21 cellular contexts compared by ENCODE assay signal in genomic region chr11:119845756-119846155, GRCh38.
A peak's percentile ranks its signal among the peaks of the same experiment; 100 is the strongest.
DNase-seq lines count a peak whose midpoint lies in the region; ATAC-seq, FAIRE-seq and TF ChIP-seq lines count a peak whose summit lies in the region.
"Had no signal": no experiment of that assay in that cellular context is flagged by ENCODE, and none has a peak within 500 bp of the region (broad histone marks: within the 10 kb centered on the region; RNA-seq: fewer than 3 reads in every experiment).

No MANE protein-coding gene starts in this region.

- no peaks in the 10 kb centered on the region for H3K36me3 Mint-ChIP-seq in T-cell
- H3K36me3 Mint-ChIP-seq: CD8-positive, alpha-beta T cell had no signal

- H3K4me2 ChIP-seq in mammary epithelial cell (ENCODE audit: insufficient read depth, low read depth, low read length) (peak overlapping the region; percentile 65), GM23248 (ENCODE audit: unreplicated experiment) (no peak overlapping the region)
- H3K4me2 ChIP-seq: BLaER1 treated with 17β-estradiol and CSF1 and Interleukin-3, amounts not matched to agents 10 nM and 100 nM had no signal

- no peak for ATAC-seq in T-cell (replicated peaks in 1 of 4)
- ATAC-seq in body of pancreas, result no peak
- ATAC-seq: CD8-positive, alpha-beta T cell had no signal

- CTCF ChIA-PET in mammary epithelial cell (lab: Charles Lee; ENCODE audit: low non-redundant PET) (no interaction called here), T-cell (lab: Charles Lee) (no interaction called here)

- no peak overlapping the region for H3K4me3 ChIP-seq in mammary epithelial cell (replicated peaks in 1 of 3; ENCODE audit: insufficient read depth in 1 of 3, low read depth in 2 of 3, low read length in 3 of 3)
- H3K4me3 ChIP-seq in kidney (ENCODE audit: low read length in 2 of 2), result no peak overlapping the region
- no peak overlapping the region for H3K4me3 ChIP-seq in GM23248
- H3K4me3 ChIP-seq in body of pancreas, result no peak overlapping the region
- H3K4me3 ChIP-seq: BLaER1 treated with 17β-estradiol and CSF1 and Interleukin-3, amounts not matched to agents 10 nM and 100 nM; MG63 had no signal

- no peaks in the 10 kb centered on the region for H3F3A ChIP-seq in GM23248 (ENCODE audit: insufficient read depth)

- DNase-seq in NCI-H69 (lab: John Stamatoyannopoulos, UW), result peak; percentile 42
- DNase-seq in mammary epithelial cell, result peak; percentile 82
- DNase-seq in kidney, result no peak
- no peak for DNase-seq in T-cell
- no peak for DNase-seq in GM23248
- DNase-seq in putamen (ENCODE audit: low spot score), result no peak
- no peak for DNase-seq in body of pancreas
- DNase-seq: CD8-positive, alpha-beta T cell; DMS53; EL; HFFc6; IMR-90; MG63; NCI-H1092; NCI-H2081; NCI-H2171 treated with DMSO at 0.1 percent for 48 hours; NCI-H446; RPMI8226 had no signal

- intact Hi-C loops in mammary epithelial cell (cut with micrococcal nuclease), result no loop called here
- intact Hi-C loops in kidney (cut with DNase I), result no loop called here
- intact Hi-C loops in body of pancreas (cut with DNase I), result no loop called here

- H2AFZ ChIP-seq in mammary epithelial cell (ENCODE audit: low read depth, low read length), result peak overlapping the region; percentile 54
- no peak overlapping the region for H2AFZ ChIP-seq in GM23248

- H3K9me3 Mint-ChIP-seq in T-cell, result peaks cover 0 to 8% (median 0%) of the 10 kb centered on the region in 3 donors
- H3K9me3 Mint-ChIP-seq: CD8-positive, alpha-beta T cell had no signal

- peak overlapping the region; percentile 30 for H3K27ac ChIP-seq in mammary epithelial cell (ENCODE audit: insufficient read depth, low read depth, low read length)
- H3K27ac ChIP-seq in kidney (ENCODE audit: low read depth in 2 of 2, low read length in 2 of 2), result peak overlapping the region; percentile 32 to 69
- no peak overlapping the region for H3K27ac ChIP-seq in GM23248
- no peak overlapping the region for H3K27ac ChIP-seq in body of pancreas
- H3K27ac ChIP-seq: BLaER1 treated with 17β-estradiol and CSF1 and Interleukin-3, amounts not matched to agents 10 nM and 100 nM had no signal

- dilution Hi-C loops in mammary epithelial cell (cut with HindIII; ENCODE audit: low sequenced_read_pairs), result no loop called here

- no peaks in the 10 kb centered on the region for H3K79me2 ChIP-seq in mammary epithelial cell (ENCODE audit: insufficient read depth, low read length)
- no peaks in the 10 kb centered on the region for H3K79me2 ChIP-seq in GM23248 (ENCODE audit: insufficient read depth)

- H3K27me3 Mint-ChIP-seq in T-cell, result peaks cover 8 to 12% of the 10 kb centered on the region in 2 donors

- POLR2A ChIA-PET in T-cell (lab: Charles Lee), result no interaction called here

- H3K9me2 ChIP-seq in GM23248 (ENCODE audit: insufficient read depth), result no peaks in the 10 kb centered on the region

- H3K4me1 Mint-ChIP-seq in T-cell, result no peaks in the 10 kb centered on the region

- H3K27ac Mint-ChIP-seq in T-cell, result no peak overlapping the region
- H3K27ac Mint-ChIP-seq: CD8-positive, alpha-beta T cell; HFFc6 had no signal

- no TSS peak for BruUV-seq in mammary epithelial cell (replicated peaks; lab: Mats Ljungman, UMichigan)

- H3K27me3 ChIP-seq in mammary epithelial cell (ENCODE audit: insufficient read depth, low read length), result no peaks in the 10 kb centered on the region
- H3K27me3 ChIP-seq in GM23248 (replicated peaks; ENCODE audit: insufficient read depth), result peaks cover 12% of the 10 kb centered on the region
- H3K27me3 ChIP-seq in body of pancreas, result no peaks in the 10 kb centered on the region
- H3K27me3 ChIP-seq: BLaER1 treated with 17β-estradiol and CSF1 and Interleukin-3, amounts not matched to agents 10 nM and 100 nM; MG63 had no signal

- WGBS in mammary epithelial cell (ENCODE audit: low coverage, missing lambda C conversion rate), result 6% methylated on average over 3 of the region's 4 CpGs
- 36 to 56% methylated on average over 4 of the region's 4 CpGs for WGBS in GM23248 (ENCODE audit: low coverage in 1 of 2, low lambda C conversion rate in 2 of 2, missing lambda C conversion rate in 2 of 2), 2 experiments
- 91 to 94% methylated on average over 2 to 4 of the region's 4 CpGs for WGBS in body of pancreas, 2 donors

- H3K9me3 ChIP-seq in mammary epithelial cell (replicated peaks; ENCODE audit: insufficient read depth, low read length), result peaks cover 10% of the 10 kb centered on the region
- H3K9me3 ChIP-seq in kidney (ENCODE audit: control insufficient read depth in 1 of 2, low read length in 2 of 2), result peaks cover 0 to 2% of the 10 kb centered on the region in 2 donors
- H3K9me3 ChIP-seq in GM23248 (ENCODE audit: low read depth), result no peaks in the 10 kb centered on the region
- H3K9me3 ChIP-seq in body of pancreas, result no peaks in the 10 kb centered on the region

- H4K20me1 ChIP-seq in mammary epithelial cell (ENCODE audit: insufficient read depth, low read length), result no peaks in the 10 kb centered on the region
- H4K20me1 ChIP-seq in GM23248 (ENCODE audit: insufficient read depth), result no peaks in the 10 kb centered on the region
- H4K20me1 ChIP-seq: BLaER1 treated with 17β-estradiol and CSF1 and Interleukin-3, amounts not matched to agents 10 nM and 100 nM had no signal

- TF ChIP-seq POLR2A in body of pancreas (IDR thresholded peaks at IDR 0.05), result no peak

- H3K36me3 ChIP-seq in mammary epithelial cell (ENCODE audit: insufficient read depth, low read length) (no peaks in the 10 kb centered on the region), kidney (ENCODE audit: control insufficient read depth in 1 of 2, insufficient read depth in 2 of 2, low read length in 2 of 2) (no peaks in the 10 kb centered on the region), GM23248 (ENCODE audit: low read depth) (no peaks in the 10 kb centered on the region), body of pancreas (replicated peaks in 1 of 2; ENCODE audit: insufficient read depth in 1 of 2, low read depth in 2 of 2) (no peaks in the 10 kb centered on the region)
- H3K36me3 ChIP-seq: BLaER1 treated with 17β-estradiol and CSF1 and Interleukin-3, amounts not matched to agents 10 nM and 100 nM; MG63 had no signal

- FAIRE-seq in kidney (lab: Jason Lieb, UNC), result no peak
- FAIRE-seq: GM18507, H54 had no signal

- in situ Hi-C loops in mammary epithelial cell (cut with MboI; ENCODE audit: low sequenced_read_pairs in 2 of 2), result no loop called here
- in situ Hi-C loops in GM23248 (cut with MboI), result no loop called here

- H3K4me1 ChIP-seq in mammary epithelial cell (ENCODE audit: insufficient read depth, low read length) (peaks cover 16% of the 10 kb centered on the region), kidney (ENCODE audit: control insufficient read depth in 1 of 2, insufficient read depth in 1 of 2, low read depth in 1 of 2, low read length in 2 of 2) (peaks cover 4 to 5% of the 10 kb centered on the region in 2 donors), GM23248 (ENCODE audit: insufficient read depth) (no peaks in the 10 kb centered on the region), body of pancreas (no peaks in the 10 kb centered on the region)
- H3K4me1 ChIP-seq: BLaER1 treated with 17β-estradiol and CSF1 and Interleukin-3, amounts not matched to agents 10 nM and 100 nM had no signal

- TF ChIP-seq CTCF in mammary epithelial cell (conservative IDR thresholded peaks at IDR 0.05 in 1 of 2, IDR thresholded peaks at IDR 0.05 in 1 of 2; ENCODE audit: extremely low read depth in 1 of 2, insufficient read depth in 1 of 2, low read depth in 1 of 2, low read length in 2 of 2) (no peak), kidney (IDR thresholded peaks at IDR 0.05; ENCODE audit: borderline replicate concordance, extremely low read depth, insufficient read depth) (no peak), body of pancreas (IDR thresholded peaks at IDR 0.05) (no peak)

- H3K4me3 Mint-ChIP-seq in T-cell, result no peak overlapping the region
- H3K4me3 Mint-ChIP-seq: CD8-positive, alpha-beta T cell; HFFc6 had no signal

- no peak overlapping the region for H3K9ac ChIP-seq in mammary epithelial cell (ENCODE audit: insufficient read depth, low read length)
- H3K9ac ChIP-seq in kidney (ENCODE audit: low read length in 2 of 2), result no peak overlapping the region
- H3K9ac ChIP-seq in GM23248, result no peak overlapping the region
- H3K9ac ChIP-seq: BLaER1 treated with 17β-estradiol and CSF1 and Interleukin-3, amounts not matched to agents 10 nM and 100 nM had no signal

Comparison
In these comparisons a context has a peak if more than half of its experiments do, and no peak if none do; other contexts are left out.
1. DNase-seq: peak in NCI-H69 (single experiment) and mammary epithelial cell (single experiment); none in kidney (single experiment), T-cell (0 of 34), GM23248 (single experiment), putamen (single experiment) and body of pancreas (0 of 4).
2. H3K27ac ChIP-seq: peak in mammary epithelial cell (single experiment) and kidney (2 of 2); none in GM23248 (single experiment) and body of pancreas (0 of 4).